27 cellular contexts compared by ENCODE assay signal in the genomic region with DNA sequence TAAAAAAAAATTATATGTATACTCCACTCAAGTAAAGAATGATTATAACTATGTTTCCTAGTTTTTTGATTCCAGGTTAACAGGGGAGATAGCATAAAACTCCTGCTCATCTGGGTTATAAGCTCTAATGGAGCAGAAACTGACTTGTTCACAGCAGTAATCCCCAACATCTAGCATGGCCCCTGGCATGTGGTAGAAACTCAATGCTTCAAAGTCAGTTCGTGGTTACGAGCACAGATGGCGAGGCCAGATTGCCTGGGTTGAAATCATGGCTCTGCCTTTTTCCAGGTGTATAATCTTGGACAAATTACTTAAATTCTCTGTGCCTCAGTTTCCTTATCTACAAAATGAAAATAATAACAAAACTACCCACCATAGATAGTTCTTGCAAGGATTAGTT.
DNase-seq lines count a peak whose midpoint lies in the region; ATAC-seq, FAIRE-seq and TF ChIP-seq lines count a peak whose summit lies in the region.
"Had no signal": no experiment of that assay in that cellular context is flagged by ENCODE, and none has a peak within 500 bp of the region (broad histone marks: within the 10 kb centered on the region; RNA-seq: fewer than 3 reads in every experiment).

No MANE protein-coding gene starts in this region.

- H3K4me2 ChIP-seq in BLaER1 treated with 17β-estradiol and CSF1 and Interleukin-3, amounts not matched to agents 10 nM and 100 nM: peak overlapping the region; percentile 77 to 92 (median 88); a peak in 21 of 22 replicates

- H3K4me1 Mint-ChIP-seq in brain: peaks cover 33% of the 10 kb centered on the region
- H3K4me1 Mint-ChIP-seq in activated T-cell treated with anti-CD3 and anti-CD28 coated beads, Interleukin-2, amount 50 U/mL, for 4 hours (ENCODE audit: low read depth): no peaks in the 10 kb centered on the region

- peaks cover 52 to 79% (median 53%) of the 10 kb centered on the region in 10 experiments for H3K4me1 ChIP-seq in BLaER1 treated with 17β-estradiol and CSF1 and Interleukin-3, amounts not matched to agents 10 nM and 100 nM
- peaks cover 6 to 41% (median 30%) of the 10 kb centered on the region in 9 donors for H3K4me1 ChIP-seq in heart right ventricle
- H3K4me1 ChIP-seq: foreskin keratinocyte, uterus had no signal

- H3K27me3 ChIP-seq in BLaER1 treated with 17β-estradiol and CSF1 and Interleukin-3, amounts not matched to agents 10 nM and 100 nM: no peaks in the 10 kb centered on the region
- no peaks in the 10 kb centered on the region for H3K27me3 ChIP-seq in heart right ventricle
- H3K27me3 ChIP-seq: body of pancreas, foreskin keratinocyte, uterus had no signal

- peaks cover 54% of the 10 kb centered on the region for H3K36me3 Mint-ChIP-seq in brain
- no peaks in the 10 kb centered on the region for H3K36me3 Mint-ChIP-seq in activated T-cell treated with anti-CD3 and anti-CD28 coated beads, Interleukin-2, amount 50 U/mL, for 4 hours (ENCODE audit: insufficient read depth)
- H3K36me3 Mint-ChIP-seq: stimulated activated memory B cell treated with anti-CD40 and anti-IgM and Interleukin-4, amounts not matched to agents 10 μg/mL and 1 μg/mL and 100 μg/mL, for 72 hours had no signal

- TF ChIP-seq POLR2A in H54 (IDR thresholded peaks at IDR 0.05; ENCODE audit: low read depth, low read length): no peak

- H3K4me3 Mint-ChIP-seq in brain: no peak overlapping the region
- H3K4me3 Mint-ChIP-seq in activated T-cell treated with anti-CD3 and anti-CD28 coated beads, Interleukin-2, amount 50 U/mL, for 4 hours: no peak overlapping the region
- H3K4me3 Mint-ChIP-seq: activated naive CD8-positive, alpha-beta T cell; activated T-helper 1 cell treated with anti-CD3 and anti-CD28 coated beads, Interleukin-12 subunit alpha, Interleukin-12 subunit beta, Interleukin-2, Interleukin-4 antibody, amounts not matched to agents 30 ng/mL and 10 ng/mL and 1 ng/mL, durations not matched to agents 14 hours and 24 hours and 36 hours; stimulated activated memory B cell treated with anti-CD40 and anti-IgM and Interleukin-4, amounts not matched to agents 10 μg/mL and 1 μg/mL and 100 μg/mL, for 72 hours had no signal

- H3K36me3 ChIP-seq in BLaER1 treated with 17β-estradiol and CSF1 and Interleukin-3, amounts not matched to agents 10 nM and 100 nM: peaks cover 0 to 10% (median 0%) of the 10 kb centered on the region in 11 experiments; a peak in 2 of 22 replicates
- H3K36me3 ChIP-seq in heart right ventricle: no peaks in the 10 kb centered on the region
- H3K36me3 ChIP-seq: lower lobe of right lung, uterus had no signal

- TF ChIP-seq CTCF in brain (conservative IDR thresholded peaks at IDR 0.05) (no peak), heart right ventricle (IDR thresholded peaks at IDR 0.05) (no peak)

- DNase-seq in H54 (ENCODE audit: insufficient read length, low spot score) (no peak), NCI-H69 (lab: John Stamatoyannopoulos, UW) (peak; percentile 35), frontal cortex (ENCODE audit: low spot score in 2 of 2) (no peak), heart right ventricle (no peak), Ammon's horn (ENCODE audit: low spot score) (no peak)
- no peak for DNase-seq in activated T-cell treated with anti-CD3 and anti-CD28 coated beads, Interleukin-2, amount 50 U/mL, for 4 hours
- DNase-seq: ACHN; body of pancreas; DMS153; effector CD8-positive, alpha-beta T cell; foreskin keratinocyte; lower lobe of right lung; NCI-H1417 treated with DMSO at 0.1 percent for 48 hours; NCI-H526 treated with DMSO at 0.1 percent for 48 hours; psoas muscle; stimulated activated CD4-positive, alpha-beta T cell treated with anti-CD3 and anti-CD28 coated beads, Interleukin-2, amount 100 ng/mL, for 24 hours; uterus had no signal

- H3K9ac ChIP-seq in BLaER1 treated with 17β-estradiol and CSF1 and Interleukin-3, amounts not matched to agents 10 nM and 100 nM: peak overlapping the region in 3 of 11 experiments; percentile 80 to 85 (median 82); a peak in 3 of 22 replicates

- no peaks in the 10 kb centered on the region for H3K27me3 Mint-ChIP-seq in brain
- peaks cover 7% of the 10 kb centered on the region for H3K27me3 Mint-ChIP-seq in activated T-cell treated with anti-CD3 and anti-CD28 coated beads, Interleukin-2, amount 50 U/mL, for 4 hours (ENCODE audit: low read depth)
- H3K27me3 Mint-ChIP-seq: activated naive CD8-positive, alpha-beta T cell; stimulated activated memory B cell treated with anti-CD40 and anti-IgM and Interleukin-4, amounts not matched to agents 10 μg/mL and 1 μg/mL and 100 μg/mL, for 72 hours had no signal

- WGBS in heart right ventricle, 2 donors: 94 to 97% methylated on average over 3 of the region's 3 CpGs

- no peak for ATAC-seq in activated T-cell treated with anti-CD3 and anti-CD28 coated beads, Interleukin-2, amount 50 U/mL, for 4 hours
- no peak for ATAC-seq in heart right ventricle
- ATAC-seq: body of pancreas; foreskin keratinocyte; GM12878; lower lobe of right lung; psoas muscle; stimulated activated memory B cell treated with anti-CD40 and anti-IgM and Interleukin-4, amounts not matched to agents 10 μg/mL and 1 μg/mL and 100 μg/mL, for 72 hours had no signal

- H3K27ac Mint-ChIP-seq in brain: peak overlapping the region in 4 of 5 experiments; percentile 24 to 98 (median 64)
- H3K27ac Mint-ChIP-seq: activated naive CD8-positive, alpha-beta T cell; activated T-helper 1 cell treated with anti-CD3 and anti-CD28 coated beads, Interleukin-12 subunit alpha, Interleukin-12 subunit beta, Interleukin-2, Interleukin-4 antibody, amounts not matched to agents 30 ng/mL and 10 ng/mL and 1 ng/mL, durations not matched to agents 14 hours and 24 hours and 36 hours; stimulated activated memory B cell treated with anti-CD40 and anti-IgM and Interleukin-4, amounts not matched to agents 10 μg/mL and 1 μg/mL and 100 μg/mL, for 72 hours had no signal

- H3K4me3 ChIP-seq in BLaER1 treated with 17β-estradiol and CSF1 and Interleukin-3, amounts not matched to agents 10 nM and 100 nM: no peak overlapping the region
- no peak overlapping the region for H3K4me3 ChIP-seq in heart right ventricle
- H3K4me3 ChIP-seq: body of pancreas, GM12878, lower lobe of right lung, psoas muscle, uterus had no signal

- FAIRE-seq in H54 (lab: Jason Lieb, UNC): peak; percentile 68
- no peak for FAIRE-seq in frontal cortex (lab: Jason Lieb, UNC)
- FAIRE-seq: GM12878, HTR-8/SVneo, keratinocyte, TTC549 had no signal

- peaks cover 0 to 14% (median 6%) of the 10 kb centered on the region in 11 experiments; a peak in 8 of 22 replicates for H3K9me3 ChIP-seq in BLaER1 treated with 17β-estradiol and CSF1 and Interleukin-3, amounts not matched to agents 10 nM and 100 nM (replicated peaks in 1 of 11)
- H3K9me3 ChIP-seq in heart right ventricle: no peaks in the 10 kb centered on the region
- H3K9me3 ChIP-seq: body of pancreas, lower lobe of right lung, psoas muscle, uterus had no signal

- H4K20me1 ChIP-seq in BLaER1 treated with 17β-estradiol and CSF1 and Interleukin-3, amounts not matched to agents 10 nM and 100 nM: no peaks in the 10 kb centered on the region

- intact Hi-C loops in heart right ventricle (cut with DNase I): loop anchor here in 1 of 10 donors (10.0 kb wide), 1 partner anchor 238 kb away; a partner anchor contains a TSS

- H3K9me3 Mint-ChIP-seq in brain: peaks cover 0 to 12% (median 11%) of the 10 kb centered on the region in 5 experiments
- no peaks in the 10 kb centered on the region for H3K9me3 Mint-ChIP-seq in activated T-cell treated with anti-CD3 and anti-CD28 coated beads, Interleukin-2, amount 50 U/mL, for 4 hours
- H3K9me3 Mint-ChIP-seq: activated T-helper 1 cell treated with anti-CD3 and anti-CD28 coated beads, Interleukin-12 subunit alpha, Interleukin-12 subunit beta, Interleukin-2, Interleukin-4 antibody, amounts not matched to agents 30 ng/mL and 10 ng/mL and 1 ng/mL, durations not matched to agents 14 hours and 24 hours and 36 hours had no signal

- H3K27ac ChIP-seq in BLaER1 treated with 17β-estradiol and CSF1 and Interleukin-3, amounts not matched to agents 10 nM and 100 nM: peak overlapping the region in 9 of 11 experiments; percentile 34 to 97 (median 90); a peak in 17 of 22 replicates
- H3K27ac ChIP-seq in heart right ventricle: no peak overlapping the region
- H3K27ac ChIP-seq: body of pancreas, C4-2B, foreskin keratinocyte, lower lobe of right lung, psoas muscle, uterus had no signal

Comparison
In these comparisons a context has a peak if more than half of its experiments do, and no peak if none do; other contexts are left out.
1. H3K27ac ChIP-seq: peak in BLaER1 treated with 17β-estradiol and CSF1 and Interleukin-3, amounts not matched to agents 10 nM and 100 nM (9 of 11); none in heart right ventricle (0 of 10).